15 cellular contexts compared by ENCODE assay signal in genomic region chr17:79749156-79749815, GRCh38. TPM values are rescaled to one million over a fixed set of nuclear protein-coding genes. Genes with fewer than 3 reads are reported as not detected.
A peak's percentile ranks its signal among the peaks of the same experiment; 100 is the strongest.
DNase-seq lines count a peak whose midpoint lies in the region; ATAC-seq and TF ChIP-seq lines count a peak whose summit lies in the region.
"Had no signal": no experiment of that assay in that cellular context is flagged by ENCODE, and none has a peak within 500 bp of the region (broad histone marks: within the 10 kb centered on the region; RNA-seq: fewer than 3 reads in every experiment).

No MANE protein-coding gene starts in this region.

- no peak overlapping the region for H3K27ac Mint-ChIP-seq in HFFc6
- H3K27ac Mint-ChIP-seq: CD4-positive, CD25-positive, alpha-beta regulatory T cell had no signal

- no peak overlapping the region for H3K27ac ChIP-seq in mesenchymal stem cell (ENCODE audit: low read length, poor library complexity, severe bottlenecking)
- no peak overlapping the region for H3K27ac ChIP-seq in testis
- H3K27ac ChIP-seq: ovary, SJSA1, suprapubic skin had no signal

- H3K27me3 Mint-ChIP-seq in HFFc6 (ENCODE audit: insufficient read depth): peaks cover 26% of the 10 kb centered on the region

- no peak for ATAC-seq in HG03442 (IDR thresholded peaks at IDR 0.05; ENCODE audit: unreplicated experiment)
- ATAC-seq in Right ventricle myocardium superior (ENCODE audit: poor library complexity): no peak

- intact Hi-C loops in Right ventricle myocardium superior (cut with DNase I): no loop called here
- intact Hi-C loops in testis (cut with DNase I; ENCODE audit: low total_unique reads): no loop called here

- 9% methylated on average over 3 of the region's 3 CpGs for WGBS in mesenchymal stem cell
- WGBS in testis, 2 donors: 59 to 75% methylated on average over 3 of the region's 3 CpGs

- no peak overlapping the region for H2AFZ ChIP-seq in mesenchymal stem cell (ENCODE audit: low read depth, low read length)

- DNase-seq in AG09319 (ENCODE audit: extremely low read depth, low read depth) (peak; percentile 16), HFFc6 (peak; percentile 83), astrocyte of the cerebellum (ENCODE audit: low read depth) (peak; percentile 32), mesenchymal stem cell (peak; percentile 67), Right ventricle myocardium superior (no peak), testis (no peak), NCI-H2227 (lab: John Stamatoyannopoulos, UW; ENCODE audit: unreplicated experiment) (no peak)
- DNase-seq: CD4-positive, CD25-positive, alpha-beta regulatory T cell; NCI-H748 treated with DMSO at 0.1 percent for 48 hours; ovary had no signal

- H3K4me3 Mint-ChIP-seq in HFFc6: no peak overlapping the region
- H3K4me3 Mint-ChIP-seq: CD4-positive, CD25-positive, alpha-beta regulatory T cell had no signal

- peaks cover 19% of the 10 kb centered on the region for H3K4me1 Mint-ChIP-seq in HFFc6 (ENCODE audit: low read depth)

- no peak overlapping the region for H3K9ac ChIP-seq in mesenchymal stem cell (ENCODE audit: low read length)

- in situ Hi-C loops in astrocyte of the cerebellum (cut with HindIII; ENCODE audit: low sequenced_read_pairs): no loop called here

- TF ChIP-seq CTCF in AG09319 (IDR thresholded peaks at IDR 0.05; ENCODE audit: low read depth, low read length) (no peak), HFFc6 (IDR thresholded peaks at IDR 0.05) (no peak), astrocyte of the cerebellum (IDR thresholded peaks at IDR 0.05; ENCODE audit: low read depth, low read length, missing control alignments) (no peak), testis (IDR thresholded peaks at IDR 0.05) (no peak)

- no peak overlapping the region for H2AK5ac ChIP-seq in mesenchymal stem cell (ENCODE audit: low read length, severe bottlenecking)

- H4K8ac ChIP-seq in mesenchymal stem cell (ENCODE audit: low read length): no peak overlapping the region

- no peaks in the 10 kb centered on the region for H3K9me3 Mint-ChIP-seq in HFFc6
- H3K9me3 Mint-ChIP-seq: CD4-positive, CD25-positive, alpha-beta regulatory T cell had no signal

- no peaks in the 10 kb centered on the region for H3K79me1 ChIP-seq in mesenchymal stem cell (replicated peaks; ENCODE audit: low read length, poor library complexity, severe bottlenecking)

- no peak overlapping the region for H3K4ac ChIP-seq in mesenchymal stem cell (ENCODE audit: low read depth in 1 of 2, low read length in 2 of 2)

- no peak overlapping the region for H3K23ac ChIP-seq in mesenchymal stem cell (ENCODE audit: low read length in 2 of 2)

- H3K18ac ChIP-seq in mesenchymal stem cell (ENCODE audit: low read depth in 1 of 2, low read length in 2 of 2): no peak overlapping the region

- H3K14ac ChIP-seq in mesenchymal stem cell (ENCODE audit: low read length in 2 of 2): no peak overlapping the region

- TF ChIP-seq POLR2A in testis (IDR thresholded peaks at IDR 0.05): no peak

- H3K4me3 ChIP-seq in astrocyte of the cerebellum (ENCODE audit: low read depth, low read length) (no peak overlapping the region), mesenchymal stem cell (ENCODE audit: insufficient read depth in 1 of 2, low read depth in 1 of 2, low read length in 2 of 2) (no peak overlapping the region), testis (no peak overlapping the region)
- H3K4me3 ChIP-seq: ovary, SJSA1, suprapubic skin had no signal

- no peak overlapping the region for H4K91ac ChIP-seq in mesenchymal stem cell (ENCODE audit: low read length)

- H2BK120ac ChIP-seq in mesenchymal stem cell (ENCODE audit: low read depth, low read length): no peak overlapping the region

- peaks cover 14% of the 10 kb centered on the region for H3K4me1 ChIP-seq in mesenchymal stem cell (ENCODE audit: control insufficient read depth, insufficient read depth, low read depth, low read length)
- H3K4me1 ChIP-seq in testis: no peaks in the 10 kb centered on the region

- no peak overlapping the region for H2BK5ac ChIP-seq in mesenchymal stem cell (ENCODE audit: low read depth, low read length, poor library complexity, severe bottlenecking)

- H2BK12ac ChIP-seq in mesenchymal stem cell (ENCODE audit: low read length in 2 of 2): no peak overlapping the region

- H3K4me2 ChIP-seq in mesenchymal stem cell (ENCODE audit: low read length, poor library complexity, severe bottlenecking): no peak overlapping the region

- H3K27me3 ChIP-seq in mesenchymal stem cell (ENCODE audit: control insufficient read depth in 1 of 2, insufficient read depth in 1 of 2, low read length in 2 of 2) (peaks cover 60 to 79% of the 10 kb centered on the region in 2 experiments), testis (no peaks in the 10 kb centered on the region)

- H3K9me3 ChIP-seq in mesenchymal stem cell (ENCODE audit: control insufficient read depth, low read length) (no peaks in the 10 kb centered on the region), testis (no peaks in the 10 kb centered on the region)
- H3K9me3 ChIP-seq: ovary, SJSA1, suprapubic skin had no signal

- no peaks in the 10 kb centered on the region for H3K36me3 ChIP-seq in mesenchymal stem cell (ENCODE audit: control insufficient read depth in 1 of 2, insufficient read depth in 2 of 2, low read depth in 1 of 2, low read length in 2 of 2)
- H3K36me3 ChIP-seq in testis (ENCODE audit: low read depth, missing control alignments): no peaks in the 10 kb centered on the region
- H3K36me3 ChIP-seq: ovary, SJSA1, suprapubic skin had no signal

- no peaks in the 10 kb centered on the region for H3K36me3 Mint-ChIP-seq in HFFc6 (ENCODE audit: low read depth)
- H3K36me3 Mint-ChIP-seq: CD4-positive, CD25-positive, alpha-beta regulatory T cell had no signal

- H2BK15ac ChIP-seq in mesenchymal stem cell (ENCODE audit: low read depth, poor library complexity, severe bottlenecking): no peak overlapping the region

RNA-seq across cellular contexts. Expression of gene ENPP7, which starts 18.5 kb away (rescaled TPM):
- total RNA-seq in HFFc6 (2021; fragmentation: NEBNext Ultra II Directional; extraction: Animal tissue kit (Norgen Biotek cat#: 25700)): not detected
- not detected for polyA plus RNA-seq in mesenchymal stem cell (2013, experiment 1 of 2)
- polyA plus RNA-seq in mesenchymal stem cell (2013, experiment 2 of 2): not detected
- total RNA-seq in Right ventricle myocardium superior (not detected), testis (under 1 TPM; 0.12 to 0.24 TPM)
- polyA plus RNA-seq in testis (ENCODE audit: insufficient read depth, low read depth, low replicate concordance): not detected
- total RNA-seq: CD4-positive, CD25-positive, alpha-beta regulatory T cell; glomerular endothelial cell; lower leg skin; ovary; SJSA1; suprapubic skin had no signal
- polyA plus RNA-seq: ovary had no signal

RNA-seq across cellular contexts. Expression of gene CBX2, which starts 28.7 kb away (rescaled TPM):
- total RNA-seq in HFFc6 (2021; fragmentation: NEBNext Ultra II Directional; extraction: Animal tissue kit (Norgen Biotek cat#: 25700)): 1 to 10 TPM in 5 of 6 experiments, under 1 TPM in 1; 0.75 to 2.0 (median 1.4) TPM
- 2.2 TPM for polyA plus RNA-seq in mesenchymal stem cell (2013, experiment 1 of 2)
- 1.9 TPM for polyA plus RNA-seq in mesenchymal stem cell (2013, experiment 2 of 2)
- 4.2 TPM for total RNA-seq in Right ventricle myocardium superior
- 10 to 100 TPM; 27.1 to 30.7 TPM for total RNA-seq in testis
- polyA plus RNA-seq in testis (ENCODE audit: insufficient read depth, low read depth, low replicate concordance): 19.4 TPM

RNA-seq across cellular contexts. Expression of gene CBX8, which starts 47.6 kb away (rescaled TPM):
- 10 to 100 TPM in 1 of 6 experiments, 1 to 10 TPM in 5; 6.0 to 10.6 (median 8.1) TPM for total RNA-seq in HFFc6 (2021; fragmentation: NEBNext Ultra II Directional; extraction: Animal tissue kit (Norgen Biotek cat#: 25700))
- 2.9 TPM for polyA plus RNA-seq in mesenchymal stem cell (2013, experiment 1 of 2)
- polyA plus RNA-seq in mesenchymal stem cell (2013, experiment 2 of 2): 2.8 TPM
- total RNA-seq in Right ventricle myocardium superior (6.2 TPM), testis (10 to 100 TPM; 13.9 to 22.4 TPM)
- polyA plus RNA-seq in testis (ENCODE audit: insufficient read depth, low read depth, low replicate concordance): 13.8 TPM

Comparison
In these comparisons a context has a peak if more than half of its experiments do, and no peak if none do; other contexts are left out.
1. DNase-seq: peak in AG09319 (single experiment), HFFc6 (single experiment), astrocyte of the cerebellum (single experiment) and mesenchymal stem cell (single experiment); none in Right ventricle myocardium superior (single experiment), testis (single experiment) and NCI-H2227 (single experiment).